ENCODE assay signal across 9 cellular contexts in the genomic region with DNA sequence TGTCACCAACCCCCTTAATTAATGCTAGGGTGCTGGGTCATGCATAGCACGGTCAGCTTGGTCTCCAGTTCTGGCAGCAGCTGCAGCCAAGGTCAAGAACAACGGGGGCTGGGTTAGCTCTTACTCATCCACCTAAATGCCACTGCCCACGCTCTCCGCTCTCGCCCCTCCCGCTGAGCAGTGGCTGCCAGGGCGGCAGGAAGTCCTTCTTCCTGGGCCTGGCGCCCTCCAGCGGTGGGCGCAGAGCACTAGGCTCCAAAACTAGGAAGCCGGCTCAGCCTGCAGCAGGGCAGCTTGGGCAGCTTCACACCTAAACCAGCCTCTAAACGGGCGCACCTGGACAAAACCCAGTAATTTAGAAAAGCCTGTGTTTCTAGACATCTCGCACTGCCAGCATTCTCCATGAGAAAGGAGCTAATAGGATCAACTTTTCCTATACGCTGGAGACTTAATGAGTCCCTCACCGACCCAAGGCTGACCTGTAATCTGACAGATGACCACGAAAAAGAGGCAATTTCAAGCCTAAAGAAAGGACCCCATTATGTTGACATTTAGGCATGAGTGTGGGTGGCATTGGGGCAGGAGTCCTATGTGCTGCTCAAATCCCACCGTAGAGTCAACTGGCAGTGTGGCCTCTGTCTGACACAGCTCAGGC.
A peak's percentile ranks its signal among the peaks of the same experiment; 100 is the strongest.
DNase-seq lines count a peak whose midpoint lies in the region; ATAC-seq, FAIRE-seq and TF ChIP-seq lines count a peak whose summit lies in the region.
"Had no signal": no experiment of that assay in that cellular context is flagged by ENCODE, and none has a peak within 500 bp of the region (broad histone marks: within the 10 kb centered on the region; RNA-seq: fewer than 3 reads in every experiment).

No MANE protein-coding gene starts in this region.

- no peaks in the 10 kb centered on the region for H3K9me3 Mint-ChIP-seq in osteocyte (ENCODE audit: unreplicated experiment)

- ATAC-seq in GM21390 (IDR thresholded peaks at IDR 0.05; ENCODE audit: unreplicated experiment) (peak; percentile 69), RWPE2 (ENCODE audit: low read depth) (peak; percentile 91)

- H3K27ac ChIP-seq in RWPE2 (ENCODE audit: poor library complexity, severe bottlenecking) (no peak overlapping the region), tibial artery (no peak overlapping the region)

- DNase-seq in CD1c-positive myeloid dendritic cell (ENCODE audit: extremely low spot score) (peak; percentile 92), RWPE2 (ENCODE audit: low spot score) (peak; percentile 75), frontal cortex (ENCODE audit: low spot score in 2 of 2) (peak; percentile 22 to 75), osteocyte (ENCODE audit: extremely low spot score, unreplicated experiment) (no peak), tibial artery (peak; percentile 44 to 67)
- DNase-seq in activated effector memory CD4-positive, alpha-beta T cell treated with anti-CD3 and anti-CD28 coated beads, Interleukin-2, amount 50 U/mL, for 16 hours: peak; percentile 86

- H3K9me3 ChIP-seq in RWPE2 (ENCODE audit: severe bottlenecking): no peaks in the 10 kb centered on the region
- no peaks in the 10 kb centered on the region for H3K9me3 ChIP-seq in tibial artery

- intact Hi-C loops in tibial artery (cut with DNase I; ENCODE audit: low total_unique reads): no loop called here

- peaks cover 23% of the 10 kb centered on the region for H3K27me3 Mint-ChIP-seq in osteocyte (ENCODE audit: unreplicated experiment)

- H3K36me3 Mint-ChIP-seq in osteocyte (ENCODE audit: unreplicated experiment): no peaks in the 10 kb centered on the region

- no peaks in the 10 kb centered on the region for H3K4me1 ChIP-seq in RWPE2 (ENCODE audit: insufficient read depth, poor library complexity, severe bottlenecking)
- H3K4me1 ChIP-seq in tibial artery: peaks cover 0 to 11% (median 8%) of the 10 kb centered on the region in 4 donors

- TF ChIP-seq CTCF in LNCAP (IDR thresholded peaks at IDR 0.05): peak; percentile 94
- TF ChIP-seq CTCF in RWPE2 (IDR thresholded peaks at IDR 0.05; ENCODE audit: poor library complexity, severe bottlenecking): peak; percentile 85
- peak; percentile 57 for TF ChIP-seq CTCF in osteocyte (IDR thresholded peaks at IDR 0.05)
- peak; percentile 62 to 65 for TF ChIP-seq CTCF in tibial artery (IDR thresholded peaks at IDR 0.05)

- H3K36me3 ChIP-seq in RWPE2 (ENCODE audit: low read depth) (no peaks in the 10 kb centered on the region), tibial artery (no peaks in the 10 kb centered on the region)

- H3K27me3 ChIP-seq in RWPE2 (ENCODE audit: insufficient read depth, poor library complexity, severe bottlenecking): peaks cover 16% of the 10 kb centered on the region
- H3K27me3 ChIP-seq in tibial artery: peaks cover 0 to 15% of the 10 kb centered on the region in 2 donors

- no peak overlapping the region for H3K4me3 ChIP-seq in RWPE2 (ENCODE audit: severe bottlenecking)
- no peak overlapping the region for H3K4me3 ChIP-seq in tibial artery

- no peak for FAIRE-seq in frontal cortex (lab: Jason Lieb, UNC)

- no peak overlapping the region for H3K27ac Mint-ChIP-seq in osteocyte (ENCODE audit: unreplicated experiment)

- no peak overlapping the region for H3K4me3 Mint-ChIP-seq in osteocyte (ENCODE audit: unreplicated experiment)
- H3K4me3 Mint-ChIP-seq: IgD-negative memory B cell had no signal

- H3K4me1 Mint-ChIP-seq in osteocyte (ENCODE audit: unreplicated experiment): no peaks in the 10 kb centered on the region
